ENCODE assay signal across 8 cellular contexts in genomic region chr12:51846911-51847829, GRCh38. TPM values are rescaled to one million over a fixed set of nuclear protein-coding genes. Genes with fewer than 3 reads are reported as not detected.
A peak's percentile ranks its signal among the peaks of the same experiment; 100 is the strongest.
DNase-seq lines count a peak whose midpoint lies in the region; ATAC-seq, FAIRE-seq and TF ChIP-seq lines count a peak whose summit lies in the region.

No MANE protein-coding gene starts in this region.

- TF ChIP-seq CTCF in pancreas (IDR thresholded peaks at IDR 0.05) = no peak
- TF ChIP-seq CTCF in vagina (IDR thresholded peaks at IDR 0.05) = no peak

- H3K36me3 ChIP-seq in pancreas = no peaks in the 10 kb centered on the region
- no peaks in the 10 kb centered on the region for H3K36me3 ChIP-seq in vagina

- H3K4me1 ChIP-seq in pancreas (peaks cover 0 to 7% (median 0%) of the 10 kb centered on the region in 3 donors), vagina (peaks cover 43% of the 10 kb centered on the region)

- 3 to 4% methylated on average over 65 of the region's 66 CpGs for WGBS in pancreas, 2 donors

- DNase-seq in NCI-H345 (lab: John Stamatoyannopoulos, UW) (peak; percentile 23), NCI-H345 treated with DMSO at 0.1 percent for 48 hours (lab: John Stamatoyannopoulos, UW; ENCODE audit: unreplicated experiment) (no peak), activated T-cell treated with anti-CD3 and anti-CD28 coated beads for 4 hours (peak; percentile 33), frontal cortex (ENCODE audit: low spot score in 2 of 2) (peak; percentile 67 to 82), pancreas (peak in 3 of 6 donors; percentile 52 to 72 (median 70)), vagina (ENCODE audit: extremely low spot score in 2 of 2) (no peak), NCI-H1105 (lab: John Stamatoyannopoulos, UW) (no peak)

- TF ChIP-seq POLR2A in vagina (IDR thresholded peaks at IDR 0.05) = peak in 1 of 2 donors; percentile 41

- H3K27me3 ChIP-seq in pancreas (peaks cover 0 to 16% (median 0%) of the 10 kb centered on the region in 4 donors), vagina (no peaks in the 10 kb centered on the region)

- H3K9me3 ChIP-seq in pancreas = no peaks in the 10 kb centered on the region
- H3K9me3 ChIP-seq in vagina = no peaks in the 10 kb centered on the region

- no peak for FAIRE-seq in frontal cortex (lab: Jason Lieb, UNC)
- FAIRE-seq in pancreas (lab: Jason Lieb, UNC) = no peak

- H3K4me3 ChIP-seq in pancreas (peak overlapping the region; percentile 10 to 52 (median 32)), vagina (peak overlapping the region; percentile 57 to 80)

- H3K27ac ChIP-seq in pancreas (no peak overlapping the region), vagina (peak overlapping the region; percentile 83)

- intact Hi-C loops in pancreas (cut with DNase I) = no loop called here
- intact Hi-C loops in vagina (cut with DNase I) = no loop called here

- peak; percentile 41 to 79 (median 58) for ATAC-seq in pancreas
- ATAC-seq in GM21515 (IDR thresholded peaks at IDR 0.05; ENCODE audit: unreplicated experiment) = no peak

RNA-seq across cellular contexts. Expression of gene FIGNL2, which starts 1.3 kb away (rescaled TPM):
- 0.82 TPM for total RNA-seq in frontal cortex
- total RNA-seq in pancreas = under 1 TPM; 0.09 to 0.47 (median 0.14) TPM
- polyA plus RNA-seq in pancreas = under 1 TPM; 0.15 to 0.21 TPM
- not detected for total RNA-seq in vagina

RNA-seq across cellular contexts. Expression of gene ANKRD33, which starts 40.7 kb away (rescaled TPM):
- total RNA-seq in frontal cortex (not detected), pancreas (not detected), vagina (not detected)
- not detected for polyA plus RNA-seq in pancreas

Comparison
In these comparisons a context has a peak if more than half of its experiments do, and no peak if none do; other contexts are left out.
1. DNase-seq: peak in NCI-H345 (single experiment), activated T-cell treated with anti-CD3 and anti-CD28 coated beads for 4 hours (single experiment) and frontal cortex (2 of 2); none in NCI-H345 treated with DMSO at 0.1 percent for 48 hours (single experiment), vagina (0 of 2) and NCI-H1105 (single experiment).